2 cellular contexts compared by ENCODE assay signal in genomic region chr19:7981661-7982060, GRCh38.
TF ChIP-seq lines count a peak whose summit lies in the region.

No MANE protein-coding gene starts in this region.

TF ChIP-seq in H1, 55 proteins besides CTCF, POLR2A, EP300 and RAD21:
- TF ChIP-seq NANOG (IDR thresholded peaks at IDR 0.05; ENCODE audit: insufficient read depth, low read depth, low read length, poor library complexity, severe bottlenecking) (no peak), SP1 (IDR thresholded peaks at IDR 0.05; ENCODE audit: low read depth, low read length) (no peak), SIN3A (conservative IDR thresholded peaks at IDR 0.05 in 1 of 2, IDR thresholded peaks at IDR 0.05 in 1 of 2; ENCODE audit: low read depth in 1 of 2, low read length in 2 of 2) (no peak), GABPA (IDR thresholded peaks at IDR 0.05; ENCODE audit: borderline replicate concordance, insufficient read depth, low read length) (no peak), TAF1 (IDR thresholded peaks at IDR 0.05; ENCODE audit: low read depth, low read length) (no peak), GTF2F1 (IDR thresholded peaks at IDR 0.05; ENCODE audit: borderline replicate concordance, low read depth, low read length) (no peak), CBX5 (IDR thresholded peaks at IDR 0.05; ENCODE audit: low read depth, low read length) (no peak), CEBPB (IDR thresholded peaks at IDR 0.05; ENCODE audit: low read depth, low read length) (no peak), EGR1 (IDR thresholded peaks at IDR 0.05; ENCODE audit: borderline replicate concordance, low read depth, low read length) (no peak), CTBP2 (IDR thresholded peaks at IDR 0.05; ENCODE audit: borderline replicate concordance, insufficient read depth, insufficient read length, low read length) (no peak), POLR2AphosphoS5 (IDR thresholded peaks at IDR 0.05; ENCODE audit: low read depth, low read length) (no peak), SIX5 (IDR thresholded peaks at IDR 0.05; ENCODE audit: low read depth, low read length) (no peak), SP4 (IDR thresholded peaks at IDR 0.05; ENCODE audit: low read length) (no peak)

TF ChIP-seq in HepG2, 621 proteins besides CTCF, POLR2A, EP300 and RAD21:
- TF ChIP-seq ZNF788 (CRISPR knock-in tag; IDR thresholded peaks at IDR 0.05; ENCODE audit: borderline replicate concordance) (no peak), TRIM24 (CRISPR knock-in tag; IDR thresholded peaks at IDR 0.05) (no peak), ZNF576 (CRISPR knock-in tag; IDR thresholded peaks at IDR 0.05) (no peak), RBM22 (optimal IDR thresholded peaks at IDR 0.05; ENCODE audit: low read length) (peak; percentile 67), ZNF746 (CRISPR knock-in tag; IDR thresholded peaks at IDR 0.05) (no peak), HDAC1 (CRISPR knock-in tag; IDR thresholded peaks at IDR 0.05) (no peak), CREM (IDR thresholded peaks at IDR 0.05) (no peak), CREM (CRISPR knock-in tag; IDR thresholded peaks at IDR 0.05) (no peak), ATF4 (CRISPR knock-in tag; IDR thresholded peaks at IDR 0.05) (no peak), AGO2 (optimal IDR thresholded peaks at IDR 0.05; ENCODE audit: low read depth, low read length) (peak; percentile 23), THRA (CRISPR knock-in tag; IDR thresholded peaks at IDR 0.05; ENCODE audit: borderline replicate concordance) (no peak)
